ENCODE assay signal across 8 cellular contexts in the genomic region with DNA sequence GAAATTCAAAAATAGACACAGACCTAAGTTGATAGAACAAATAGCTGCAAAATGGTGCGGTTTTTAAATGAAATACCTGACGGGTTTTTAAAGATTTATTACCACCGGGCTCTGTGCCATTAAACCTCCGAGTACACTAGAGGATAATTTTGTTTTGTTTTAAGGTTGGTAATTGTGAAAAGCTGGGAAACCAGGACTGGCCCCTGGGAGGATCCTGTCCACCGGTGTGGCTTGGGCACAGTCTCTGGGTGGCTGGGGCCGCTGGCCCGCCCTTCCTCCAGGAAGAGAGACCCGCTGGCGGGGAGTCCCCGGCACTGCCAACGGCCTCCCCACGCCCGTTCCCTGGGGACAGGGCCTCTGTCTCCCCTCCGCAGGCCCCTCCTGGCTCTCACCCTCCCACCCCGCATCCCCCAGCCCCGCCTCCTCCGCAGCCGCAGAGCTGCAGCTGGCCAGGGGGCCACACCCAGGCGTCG. TPM values are rescaled to one million over a fixed set of nuclear protein-coding genes. Genes with fewer than 3 reads are reported as not detected.
A peak's percentile ranks its signal among the peaks of the same experiment; 100 is the strongest.
DNase-seq lines count a peak whose midpoint lies in the region; ATAC-seq and TF ChIP-seq lines count a peak whose summit lies in the region.

No MANE protein-coding gene starts in this region.

- H3K4me1 Mint-ChIP-seq in activated CD4-positive, alpha-beta memory T cell treated with anti-CD3 and anti-CD28 coated beads for 36 hours (ENCODE audit: low read depth): peaks cover 15% of the 10 kb centered on the region
- peaks cover 7% of the 10 kb centered on the region for H3K4me1 Mint-ChIP-seq in stimulated activated effector memory CD8-positive, alpha-beta T cell treated with anti-CD3 and anti-CD28 coated beads, Interleukin-12 subunit alpha, Interleukin-12 subunit beta, amount 100 ng/mL, for 72 hours

- H3K4me3 ChIP-seq in BE2C (ENCODE audit: low read depth, low read length): peak overlapping the region; percentile 48
- H3K4me3 ChIP-seq in right atrium auricular region: peak overlapping the region; percentile 40 to 70

- H3K9me3 ChIP-seq in BE2C: no peaks in the 10 kb centered on the region
- no peaks in the 10 kb centered on the region for H3K9me3 ChIP-seq in right atrium auricular region

- H3K36me3 Mint-ChIP-seq in activated CD4-positive, alpha-beta memory T cell treated with anti-CD3 and anti-CD28 coated beads for 36 hours: no peaks in the 10 kb centered on the region
- H3K36me3 Mint-ChIP-seq in stimulated activated effector memory CD8-positive, alpha-beta T cell treated with anti-CD3 and anti-CD28 coated beads, Interleukin-12 subunit alpha, Interleukin-12 subunit beta, amount 100 ng/mL, for 72 hours: no peaks in the 10 kb centered on the region

- ATAC-seq in GM19035 (IDR thresholded peaks at IDR 0.05; ENCODE audit: unreplicated experiment): peak; percentile 18
- peak; percentile 30 for ATAC-seq in HG03571 (IDR thresholded peaks at IDR 0.05; ENCODE audit: unreplicated experiment)
- ATAC-seq in stimulated activated effector memory CD8-positive, alpha-beta T cell treated with anti-CD3 and anti-CD28 coated beads, Interleukin-12 subunit alpha, Interleukin-12 subunit beta, amount 100 ng/mL, for 72 hours: peak; percentile 9

- CTCF ChIA-PET in activated CD4-positive, alpha-beta memory T cell treated with anti-CD3 and anti-CD28 coated beads for 36 hours (lab: Charles Lee): interaction anchor here (2.2 to 7.3 kb wide), 4 partner anchors 12 to 747 kb away, joined by 6 to 79 read pairs (median 30); partner anchors contain the start of gene KCNJ5

- no peaks in the 10 kb centered on the region for H3K9me3 Mint-ChIP-seq in activated CD4-positive, alpha-beta memory T cell treated with anti-CD3 and anti-CD28 coated beads for 36 hours
- no peaks in the 10 kb centered on the region for H3K9me3 Mint-ChIP-seq in stimulated activated effector memory CD8-positive, alpha-beta T cell treated with anti-CD3 and anti-CD28 coated beads, Interleukin-12 subunit alpha, Interleukin-12 subunit beta, amount 100 ng/mL, for 72 hours

- DNase-seq in BE2C (peak; percentile 51), right atrium auricular region (ENCODE audit: low spot score) (no peak), ureter (ENCODE audit: low spot score) (no peak)
- no peak for DNase-seq in activated CD4-positive, alpha-beta memory T cell treated with anti-CD3 and anti-CD28 coated beads for 36 hours
- no peak for DNase-seq in stimulated activated effector memory CD8-positive, alpha-beta T cell treated with anti-CD3 and anti-CD28 coated beads, Interleukin-12 subunit alpha, Interleukin-12 subunit beta, amount 100 ng/mL, for 72 hours (ENCODE audit: low spot score in 2 of 2)
- DNase-seq in stimulated activated CD4-positive, alpha-beta T cell treated with anti-CD3 and anti-CD28 coated beads, Interleukin-12 subunit alpha, Interleukin-12 subunit beta, amount 100 ng/mL, for 4 hours: no peak

- POLR2A ChIA-PET in activated CD4-positive, alpha-beta memory T cell treated with anti-CD3 and anti-CD28 coated beads for 36 hours (lab: Charles Lee): no interaction called here

- H3K27ac Mint-ChIP-seq in activated CD4-positive, alpha-beta memory T cell treated with anti-CD3 and anti-CD28 coated beads for 36 hours: no peak overlapping the region
- H3K27ac Mint-ChIP-seq in stimulated activated effector memory CD8-positive, alpha-beta T cell treated with anti-CD3 and anti-CD28 coated beads, Interleukin-12 subunit alpha, Interleukin-12 subunit beta, amount 100 ng/mL, for 72 hours: no peak overlapping the region

- TF ChIP-seq CTCF in BE2C (IDR thresholded peaks at IDR 0.05; ENCODE audit: low read depth, low read length): no peak
- TF ChIP-seq CTCF in right atrium auricular region (IDR thresholded peaks at IDR 0.05): no peak

- peak overlapping the region; percentile 25 for H3K4me3 Mint-ChIP-seq in activated CD4-positive, alpha-beta memory T cell treated with anti-CD3 and anti-CD28 coated beads for 36 hours
- H3K4me3 Mint-ChIP-seq in stimulated activated effector memory CD8-positive, alpha-beta T cell treated with anti-CD3 and anti-CD28 coated beads, Interleukin-12 subunit alpha, Interleukin-12 subunit beta, amount 100 ng/mL, for 72 hours: peak overlapping the region; percentile 59

- intact Hi-C loops in activated CD4-positive, alpha-beta memory T cell treated with anti-CD3 and anti-CD28 coated beads for 36 hours (cut with micrococcal nuclease): no loop called here

- peaks cover 36% of the 10 kb centered on the region for H3K27me3 Mint-ChIP-seq in activated CD4-positive, alpha-beta memory T cell treated with anti-CD3 and anti-CD28 coated beads for 36 hours

- H3K36me3 ChIP-seq in BE2C (no peaks in the 10 kb centered on the region), right atrium auricular region (no peaks in the 10 kb centered on the region)

- H3K27ac ChIP-seq in right atrium auricular region: peak overlapping the region; percentile 75 to 83

- H3K4me1 ChIP-seq in BE2C (peaks cover 4% of the 10 kb centered on the region; the same call in 1 of the 2 replicates), right atrium auricular region (peaks cover 0 to 56% of the 10 kb centered on the region in 2 donors)

- H3K27me3 ChIP-seq in BE2C: peaks cover 36% of the 10 kb centered on the region
- H3K27me3 ChIP-seq in right atrium auricular region: no peaks in the 10 kb centered on the region

RNA-seq across cellular contexts. Expression of gene KCNJ5, which starts 13.8 kb away (rescaled TPM):
- polyA plus RNA-seq in BE2C (2012; ENCODE audit: insufficient read depth, insufficient read length, low read depth): not detected
- not detected for total RNA-seq in activated CD4-positive, alpha-beta memory T cell treated with anti-CD3 and anti-CD28 coated beads for 36 hours
- total RNA-seq in right atrium auricular region (10 to 100 TPM in 1 of 2 donors, 1 to 10 TPM in 1; 8.2 to 23.3 TPM), ureter (0.94 TPM)

RNA-seq across cellular contexts. Expression of gene TP53AIP1, which starts 37.8 kb away (rescaled TPM):
- not detected for polyA plus RNA-seq in BE2C (2012; ENCODE audit: insufficient read depth, insufficient read length, low read depth)
- not detected for total RNA-seq in activated CD4-positive, alpha-beta memory T cell treated with anti-CD3 and anti-CD28 coated beads for 36 hours
- total RNA-seq in right atrium auricular region (not detected), ureter (0.49 TPM)

RNA-seq across cellular contexts. Expression of gene KCNJ1, which starts 37.8 kb away (rescaled TPM):
- not detected for polyA plus RNA-seq in BE2C (2012; ENCODE audit: insufficient read depth, insufficient read length, low read depth)
- not detected for total RNA-seq in activated CD4-positive, alpha-beta memory T cell treated with anti-CD3 and anti-CD28 coated beads for 36 hours
- total RNA-seq in right atrium auricular region (not detected), ureter (not detected)
